10 cellular contexts compared by ENCODE assay signal in the genomic region with DNA sequence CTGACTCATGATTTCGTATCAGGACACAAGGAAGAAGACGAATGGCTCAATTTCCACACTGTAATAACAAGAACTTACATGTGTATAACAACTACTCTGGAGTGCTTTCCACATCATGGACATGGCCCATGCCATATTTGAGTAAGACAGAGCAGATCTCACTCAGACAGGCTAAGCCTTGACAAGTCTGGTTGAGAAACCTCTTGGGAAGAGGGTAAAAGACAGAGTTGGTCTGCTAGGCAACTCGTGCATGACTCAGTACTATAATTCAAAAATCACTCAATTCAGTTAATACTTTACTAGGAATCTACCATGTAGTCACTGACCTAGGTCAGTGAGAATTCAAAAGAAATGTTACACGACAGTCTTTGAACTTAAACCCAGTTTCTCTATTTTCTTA. TPM values are rescaled to one million over a fixed set of nuclear protein-coding genes. Genes with fewer than 3 reads are reported as not detected.
DNase-seq lines count a peak whose midpoint lies in the region; FAIRE-seq and TF ChIP-seq lines count a peak whose summit lies in the region.
"Had no signal": no experiment of that assay in that cellular context is flagged by ENCODE, and none has a peak within 500 bp of the region (broad histone marks: within the 10 kb centered on the region; RNA-seq: fewer than 3 reads in every experiment).

No MANE protein-coding gene starts in this region.

- H3K27ac ChIP-seq in GM23248 (peak overlapping the region; percentile 61), keratinocyte (ENCODE audit: control insufficient read depth, insufficient read depth, low read length) (peak overlapping the region; percentile 93)

- H3K4me2 ChIP-seq in GM23248 (ENCODE audit: unreplicated experiment) (peak overlapping the region; percentile 20), keratinocyte (ENCODE audit: control insufficient read depth, extremely low read depth, insufficient read depth, low read depth, low read length) (peak overlapping the region; percentile 34)

- no peak overlapping the region for H2AFZ ChIP-seq in GM23248
- H2AFZ ChIP-seq in keratinocyte (ENCODE audit: control insufficient read depth, low read length) = no peak overlapping the region

- dilution Hi-C loops in keratinocyte (cut with MboI; ENCODE audit: extremely low pct_ligation_motif_present, low sequenced_read_pairs) = no loop called here

- H3K9ac ChIP-seq in GM23248 = no peak overlapping the region
- peak overlapping the region; percentile 8 for H3K9ac ChIP-seq in keratinocyte (ENCODE audit: control insufficient read depth, extremely low read depth, insufficient read depth, low read length)

- in situ Hi-C loops in GM23248 (cut with MboI) = no loop called here

- H3K4me3 ChIP-seq in GM23248 (no peak overlapping the region), keratinocyte (ENCODE audit: control insufficient read depth in 2 of 3, extremely low read depth in 1 of 3, insufficient read depth in 2 of 3, low read depth in 1 of 3, low read length in 3 of 3) (no peak overlapping the region)

- H3K36me3 ChIP-seq in GM23248 (ENCODE audit: low read depth) = peaks cover 33% of the 10 kb centered on the region
- H3K36me3 ChIP-seq in keratinocyte (ENCODE audit: control insufficient read depth in 2 of 2, extremely low read depth in 1 of 2, insufficient read depth in 2 of 2, low read length in 2 of 2) = peaks cover 4% of the 10 kb centered on the region in 2 experiments

- H3K9me1 ChIP-seq in keratinocyte (ENCODE audit: control insufficient read depth, extremely low read depth, insufficient read depth, low read length) = no peaks in the 10 kb centered on the region

- TF ChIP-seq CTCF in keratinocyte (optimal IDR thresholded peaks at IDR 0.05 in 1 of 3, IDR thresholded peaks at IDR 0.05 in 1 of 3, conservative IDR thresholded peaks at IDR 0.05 in 1 of 3; ENCODE audit: extremely low read depth in 1 of 3, insufficient read depth in 2 of 3, low read length in 3 of 3) = no peak

- FAIRE-seq in GM18507 (lab: Jason Lieb, UNC) (peak; percentile 67), keratinocyte (lab: Jason Lieb, UNC) (peak; percentile 99)

- H4K20me1 ChIP-seq in GM23248 (ENCODE audit: insufficient read depth) (no peaks in the 10 kb centered on the region), keratinocyte (ENCODE audit: control insufficient read depth, extremely low read depth, insufficient read depth, low read length) (no peaks in the 10 kb centered on the region)

- no peaks in the 10 kb centered on the region for H3K27me3 ChIP-seq in GM23248 (replicated peaks; ENCODE audit: insufficient read depth)
- no peaks in the 10 kb centered on the region for H3K27me3 ChIP-seq in keratinocyte (ENCODE audit: control insufficient read depth, extremely low read depth, insufficient read depth, low read length)

- peak; percentile 7 for DNase-seq in GM18507 (ENCODE audit: extremely low spot score, insufficient read length, low read depth)
- peak; percentile 76 for DNase-seq in GM23248
- peak; percentile 26 for DNase-seq in HK-2 (ENCODE audit: unreplicated experiment)
- peak; percentile 57 for DNase-seq in keratinocyte (ENCODE audit: low read depth, low spot score)
- DNase-seq in medulla oblongata (ENCODE audit: extremely low spot score) = no peak
- DNase-seq in SHP77 (lab: John Stamatoyannopoulos, UW) = no peak
- no peak for DNase-seq in Ammon's horn (ENCODE audit: low spot score)
- no peak for DNase-seq in HUDEP-2 (lab: John Stamatoyannopoulos, UW; ENCODE audit: unreplicated experiment in 76 of 76)
- DNase-seq: NCI-H187, retina had no signal

- peaks cover 53% of the 10 kb centered on the region for H3F3A ChIP-seq in GM23248 (ENCODE audit: insufficient read depth)

- WGBS in GM23248 (ENCODE audit: low coverage in 1 of 2, low lambda C conversion rate in 2 of 2, missing lambda C conversion rate in 2 of 2), 2 experiments = 59 to 66% methylated on average over 4 of the region's 4 CpGs

- H3K9me3 ChIP-seq in GM23248 (ENCODE audit: low read depth) = no peaks in the 10 kb centered on the region
- no peaks in the 10 kb centered on the region for H3K9me3 ChIP-seq in keratinocyte (ENCODE audit: control insufficient read depth, low read depth, low read length)

- H3K4me1 ChIP-seq in GM23248 (ENCODE audit: insufficient read depth) (peaks cover 37% of the 10 kb centered on the region), keratinocyte (ENCODE audit: control insufficient read depth, extremely low read depth, insufficient read depth, low read length) (peaks cover 54% of the 10 kb centered on the region)

- H3K9me2 ChIP-seq in GM23248 (ENCODE audit: insufficient read depth) = no peaks in the 10 kb centered on the region

- H3K79me2 ChIP-seq in GM23248 (ENCODE audit: insufficient read depth) (peaks cover 18% of the 10 kb centered on the region; the same call in 1 of the 2 replicates), keratinocyte (ENCODE audit: control insufficient read depth, insufficient read depth, low read length) (no peaks in the 10 kb centered on the region)

RNA-seq across cellular contexts. Expression of a gene that starts 5.7 kb away (rescaled TPM):
- 11.4 and 11.6 TPM in 2 replicates for total RNA-seq in GM23248 (2014; rRNA removed; shearing (Covaris generic))
- polyA plus RNA-seq in GM23248 (2016; fragmentation: Nextera tagmentation; extraction: Ambion mirVana) = 11.5 and 12.0 TPM in 2 replicates
- polyA plus RNA-seq in keratinocyte = 9.2 to 15.4 TPM (median 9.7 TPM) in 3 replicates
- polyA plus RNA-seq in keratinocyte (2011; ENCODE audit: low read depth) = 8.0 TPM
- 5.2 and 5.3 TPM in 2 replicates for polyA plus RNA-seq in keratinocyte (2011; cell fraction: cytosol; rRNA removed)
- 21.1 and 25.2 TPM in 2 replicates for polyA plus RNA-seq in keratinocyte (2011; cell fraction: nucleus; rRNA removed)
- polyA plus RNA-seq in keratinocyte (2012; ENCODE audit: low replicate concordance) = 6.5 and 11.4 TPM in 2 replicates
- 9.6 to 25.4 TPM (median 19.5 TPM) in 3 replicates for polyA minus RNA-seq in keratinocyte
- polyA minus RNA-seq in keratinocyte (2011; cell fraction: cytosol; rRNA and poly(A)+ RNA removed) = 10.7 TPM
- polyA minus RNA-seq in keratinocyte (2011; cell fraction: nucleus; rRNA and poly(A)+ RNA removed) = 20.2 and 27.3 TPM in 2 replicates

RNA-seq across cellular contexts. Expression of a gene that starts 38.8 kb away (rescaled TPM):
- total RNA-seq in GM23248 (2014; rRNA removed; shearing (Covaris generic)) = 34.7 and 55.1 TPM in 2 replicates
- polyA plus RNA-seq in GM23248 (2016; fragmentation: Nextera tagmentation; extraction: Ambion mirVana) (34.6 and 42.6 TPM in 2 replicates), keratinocyte (12.8 to 36.5 TPM (median 24.6 TPM) in 3 replicates)
- polyA plus RNA-seq in keratinocyte (2011; ENCODE audit: low read depth) = 15.9 TPM
- 13.7 and 25.0 TPM in 2 replicates for polyA plus RNA-seq in keratinocyte (2011; cell fraction: cytosol; rRNA removed)
- 41.5 and 52.4 TPM in 2 replicates for polyA plus RNA-seq in keratinocyte (2011; cell fraction: nucleus; rRNA removed)
- polyA plus RNA-seq in keratinocyte (2012; ENCODE audit: low replicate concordance) = 17.3 and 19.1 TPM in 2 replicates
- 11.9 to 23.6 TPM (median 16.1 TPM) in 3 replicates for polyA minus RNA-seq in keratinocyte
- polyA minus RNA-seq in keratinocyte (2011; cell fraction: cytosol; rRNA and poly(A)+ RNA removed) = 11.1 TPM
- 17.2 and 34.1 TPM in 2 replicates for polyA minus RNA-seq in keratinocyte (2011; cell fraction: nucleus; rRNA and poly(A)+ RNA removed)

RNA-seq across cellular contexts. Expression of a gene that starts 43.6 kb away (rescaled TPM):
- 24.2 and 25.2 TPM in 2 replicates for total RNA-seq in GM23248 (2014; rRNA removed; shearing (Covaris generic))
- 34.4 and 37.6 TPM in 2 replicates for polyA plus RNA-seq in GM23248 (2016; fragmentation: Nextera tagmentation; extraction: Ambion mirVana)
- polyA plus RNA-seq in keratinocyte = 14.5 to 29.7 TPM (median 18.9 TPM) in 3 replicates
- polyA plus RNA-seq in keratinocyte (2011; ENCODE audit: low read depth) = 32.4 TPM
- 15.2 and 28.2 TPM in 2 replicates for polyA plus RNA-seq in keratinocyte (2011; cell fraction: cytosol; rRNA removed)
- 26.0 and 31.1 TPM in 2 replicates for polyA plus RNA-seq in keratinocyte (2011; cell fraction: nucleus; rRNA removed)
- 14.9 and 25.2 TPM in 2 replicates for polyA plus RNA-seq in keratinocyte (2012; ENCODE audit: low replicate concordance)
- polyA minus RNA-seq in keratinocyte = 4.0 to 29.3 TPM (median 9.3 TPM) in 3 replicates
- polyA minus RNA-seq in keratinocyte (2011; cell fraction: cytosol; rRNA and poly(A)+ RNA removed) = 17.6 TPM
- 10.7 and 23.5 TPM in 2 replicates for polyA minus RNA-seq in keratinocyte (2011; cell fraction: nucleus; rRNA and poly(A)+ RNA removed)

Comparison
In these comparisons a context has a peak if more than half of its experiments do, and no peak if none do; other contexts are left out.
1. DNase-seq: peak in GM18507 (single experiment), GM23248 (single experiment), HK-2 (single experiment) and keratinocyte (single experiment); none in medulla oblongata (single experiment), SHP77 (0 of 2), Ammon's horn (single experiment) and HUDEP-2 (0 of 76).